In genomic region chr12:11795910-11796459, GRCh38 we compare ENCODE assay signal across 10 cellular contexts.
A peak's percentile ranks its signal among the peaks of the same experiment; 100 is the strongest.
DNase-seq lines count a peak whose midpoint lies in the region; ATAC-seq, FAIRE-seq and TF ChIP-seq lines count a peak whose summit lies in the region.
"Had no signal": no experiment of that assay in that cellular context is flagged by ENCODE, and none has a peak within 500 bp of the region (broad histone marks: within the 10 kb centered on the region; RNA-seq: fewer than 3 reads in every experiment).

No MANE protein-coding gene starts in this region.

- peaks cover 66% of the 10 kb centered on the region for H3K4me1 Mint-ChIP-seq in astrocyte (ENCODE audit: low read depth, unreplicated experiment)

- TF ChIP-seq CTCF in left ventricle myocardium inferior (IDR thresholded peaks at IDR 0.05; ENCODE audit: borderline replicate concordance) (no peak), astrocyte (IDR thresholded peaks at IDR 0.05; ENCODE audit: insufficient read depth, low read depth, low read length) (no peak), upper lobe of right lung (IDR thresholded peaks at IDR 0.05) (no peak)

- H3K27me3 Mint-ChIP-seq in astrocyte (ENCODE audit: low read depth, unreplicated experiment) = no peaks in the 10 kb centered on the region
- H3K27me3 Mint-ChIP-seq: B cell had no signal

- peak overlapping the region; percentile 64 for H3K4me2 ChIP-seq in astrocyte (ENCODE audit: low read length)

- H3K4me1 ChIP-seq in left ventricle myocardium inferior = peaks cover 79% of the 10 kb centered on the region
- peaks cover 59% of the 10 kb centered on the region for H3K4me1 ChIP-seq in astrocyte (ENCODE audit: insufficient read depth, low read length)
- peaks cover 46% of the 10 kb centered on the region for H3K4me1 ChIP-seq in upper lobe of right lung

- H3K79me2 ChIP-seq in astrocyte (ENCODE audit: insufficient read depth, low read length) = peaks cover 22% of the 10 kb centered on the region

- intact Hi-C loops in left ventricle myocardium inferior (cut with micrococcal nuclease) (no loop called here), cardiac septum (cut with DNase I) (loop anchor here (5.0 kb wide), 1 partner anchor 124 kb away; no protein-coding TSS in a partner anchor), upper lobe of right lung (cut with DNase I) (no loop called here)

- H4K20me1 ChIP-seq in astrocyte (ENCODE audit: insufficient read depth, low read length) = no peaks in the 10 kb centered on the region

- peak overlapping the region; percentile 3 for H3K4me3 Mint-ChIP-seq in astrocyte (ENCODE audit: unreplicated experiment)
- H3K4me3 Mint-ChIP-seq: activated naive CD4-positive, alpha-beta T cell treated with anti-CD3 and anti-CD28 coated beads for 36 hours; B cell had no signal

- H3K36me3 ChIP-seq in left ventricle myocardium inferior (no peaks in the 10 kb centered on the region), astrocyte (ENCODE audit: insufficient read depth, low read length) (peaks cover 3% of the 10 kb centered on the region), upper lobe of right lung (no peaks in the 10 kb centered on the region)

- H3K27ac ChIP-seq in left ventricle myocardium inferior (replicated peaks) (peak overlapping the region; percentile 84), astrocyte (ENCODE audit: low read depth, low read length) (peak overlapping the region; percentile 87), upper lobe of right lung (peak overlapping the region; percentile 24)

- H3K27ac Mint-ChIP-seq in astrocyte (ENCODE audit: unreplicated experiment) = peak overlapping the region; percentile 95
- H3K27ac Mint-ChIP-seq: activated naive CD4-positive, alpha-beta T cell treated with anti-CD3 and anti-CD28 coated beads for 36 hours; B cell had no signal

- H3K9me3 ChIP-seq in left ventricle myocardium inferior (replicated peaks) (no peaks in the 10 kb centered on the region), astrocyte (ENCODE audit: insufficient read depth, low read depth, low read length) (no peaks in the 10 kb centered on the region), upper lobe of right lung (no peaks in the 10 kb centered on the region)

- H3K9me3 Mint-ChIP-seq in astrocyte (ENCODE audit: unreplicated experiment) = peaks cover 2% of the 10 kb centered on the region
- H3K9me3 Mint-ChIP-seq: activated naive CD4-positive, alpha-beta T cell treated with anti-CD3 and anti-CD28 coated beads for 36 hours had no signal

- no peak overlapping the region for H3K4me3 ChIP-seq in left ventricle myocardium inferior
- H3K4me3 ChIP-seq in astrocyte (ENCODE audit: insufficient read depth, low read depth, low read length) = no peak overlapping the region
- no peak overlapping the region for H3K4me3 ChIP-seq in upper lobe of right lung

- H2AFZ ChIP-seq in astrocyte (ENCODE audit: low read depth, low read length) = no peak overlapping the region

- H3K27me3 ChIP-seq in left ventricle myocardium inferior (ENCODE audit: low read depth) (no peaks in the 10 kb centered on the region), astrocyte (ENCODE audit: insufficient read depth, low read length) (no peaks in the 10 kb centered on the region), upper lobe of right lung (no peaks in the 10 kb centered on the region)

- FAIRE-seq in astrocyte (lab: Jason Lieb, UNC) = peak; percentile 72

- no peak for DNase-seq in left ventricle myocardium inferior
- DNase-seq in cardiac septum (ENCODE audit: low spot score) = no peak
- DNase-seq in astrocyte (ENCODE audit: low read depth) = peak; percentile 97
- peak; percentile 94 for DNase-seq in kidney glomerular epithelial cell (lab: John Stamatoyannopoulos, UW)
- DNase-seq in upper lobe of right lung = no peak
- no peak for DNase-seq in NCI-H748 treated with DMSO at 0.1 percent for 48 hours (lab: John Stamatoyannopoulos, UW)
- DNase-seq in medulla oblongata (ENCODE audit: extremely low spot score) = no peak
- DNase-seq: activated naive CD4-positive, alpha-beta T cell treated with anti-CD3 and anti-CD28 coated beads for 36 hours had no signal

- ATAC-seq in upper lobe of right lung (no peak), HG03354 (IDR thresholded peaks at IDR 0.05; ENCODE audit: poor library complexity, severe bottlenecking, unreplicated experiment) (no peak)

- peak overlapping the region; percentile 65 for H3K9ac ChIP-seq in astrocyte (ENCODE audit: low read length)

- peaks cover 6% of the 10 kb centered on the region for H3K36me3 Mint-ChIP-seq in astrocyte (ENCODE audit: low read depth, unreplicated experiment)

Comparison
In these comparisons a context has a peak if more than half of its experiments do, and no peak if none do; other contexts are left out.
1. DNase-seq: peak in astrocyte (single experiment) and kidney glomerular epithelial cell (single experiment); none in left ventricle myocardium inferior (single experiment), cardiac septum (single experiment), upper lobe of right lung (single experiment), NCI-H748 treated with DMSO at 0.1 percent for 48 hours (single experiment) and medulla oblongata (single experiment).
2. H3K27ac ChIP-seq: peak in every context shown above with its lines; median percentile 87 in astrocyte; 84 in left ventricle myocardium inferior; 24 in upper lobe of right lung.